17 cellular contexts compared by ENCODE assay signal in the genomic region with DNA sequence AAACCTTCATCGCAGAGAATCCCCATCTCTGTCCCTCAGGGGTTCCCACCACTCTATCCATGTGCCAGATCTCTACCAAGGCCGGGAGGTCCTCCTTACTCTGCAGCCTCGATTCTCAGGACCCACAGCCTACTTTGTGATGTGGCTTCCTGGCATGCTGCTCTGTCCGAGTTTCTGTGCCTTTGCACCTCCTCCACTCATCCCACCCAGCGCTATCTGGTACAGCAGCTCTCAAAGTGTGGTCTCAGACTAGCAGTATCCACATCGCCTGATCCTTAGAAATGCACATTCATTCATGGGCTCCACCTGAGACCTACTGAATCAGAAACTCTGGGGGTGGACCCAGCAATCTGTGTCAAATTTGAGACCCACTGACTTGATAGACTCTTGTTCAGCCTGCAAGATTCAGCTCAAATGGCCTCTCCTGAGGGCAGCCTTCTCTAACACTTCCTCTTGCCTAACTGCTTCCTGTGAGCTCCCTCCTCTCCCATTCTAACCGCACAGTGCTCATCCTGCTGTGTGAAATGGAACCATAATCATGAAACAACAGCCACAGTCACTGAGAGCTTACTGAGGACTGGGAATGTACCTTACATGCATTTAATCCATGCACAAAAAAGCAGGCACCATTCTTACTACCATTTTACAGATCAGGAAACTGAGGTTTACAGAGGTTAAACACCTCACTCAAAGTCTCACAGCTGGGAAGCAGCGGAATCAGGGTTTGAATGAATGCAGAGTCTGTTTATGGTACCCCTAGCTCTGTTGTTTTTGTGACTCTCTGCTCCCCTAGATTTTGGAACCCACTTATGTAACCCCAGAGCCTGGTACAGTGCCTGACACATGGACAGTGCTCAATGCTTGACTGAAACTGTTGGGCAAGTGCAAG.
DNase-seq lines count a peak whose midpoint lies in the region; ATAC-seq, FAIRE-seq and TF ChIP-seq lines count a peak whose summit lies in the region.
"Had no signal": no experiment of that assay in that cellular context is flagged by ENCODE, and none has a peak within 500 bp of the region (broad histone marks: within the 10 kb centered on the region; RNA-seq: fewer than 3 reads in every experiment).

No MANE protein-coding gene starts in this region.

- H3K18ac ChIP-seq in trophoblast cell (ENCODE audit: low read length), result peak overlapping the region; percentile 42

- peak overlapping the region; percentile 25 for H4K8ac ChIP-seq in trophoblast cell (ENCODE audit: low read depth, low read length)

- H3K14ac ChIP-seq in trophoblast cell (ENCODE audit: low read length), result no peak overlapping the region

- H3K36me3 Mint-ChIP-seq in Caco-2 (ENCODE audit: insufficient read depth, unreplicated experiment), result no peaks in the 10 kb centered on the region
- H3K36me3 Mint-ChIP-seq: memory B cell, naive B cell, T-cell had no signal

- no peak for FAIRE-seq in frontal cortex (lab: Jason Lieb, UNC)
- FAIRE-seq: GM12892, TTC549 had no signal

- H3K27ac ChIP-seq in gastroesophageal sphincter (peak overlapping the region; percentile 32 to 84 (median 73)), trophoblast cell (ENCODE audit: low read depth, low read length) (no peak overlapping the region)
- H3K27ac ChIP-seq: C4-2B, colonic mucosa had no signal

- no peak for TF ChIP-seq EP300 in gastroesophageal sphincter (IDR thresholded peaks at IDR 0.05)

- H3K27me3 Mint-ChIP-seq in Caco-2 (ENCODE audit: insufficient read depth, unreplicated experiment), result no peaks in the 10 kb centered on the region

- POLR2A ChIA-PET in Caco-2 (lab: Charles Lee), result interaction anchor here (1.0 to 2.4 kb wide), 2 partner anchors 19 to 73 kb away, joined by 5 to 13 read pairs; no protein-coding TSS in a partner anchor

- H2AK5ac ChIP-seq in trophoblast cell (ENCODE audit: low read length), result peak overlapping the region; percentile 70

- H2BK12ac ChIP-seq in trophoblast cell (ENCODE audit: low read length), result peak overlapping the region; percentile 33

- H3K4ac ChIP-seq in trophoblast cell (ENCODE audit: low read depth, low read length), result no peak overlapping the region

- ATAC-seq in gastroesophageal sphincter, result no peak
- no peak for ATAC-seq in GM21423 (IDR thresholded peaks at IDR 0.05; ENCODE audit: unreplicated experiment)
- no peak for ATAC-seq in GM19455 (IDR thresholded peaks at IDR 0.05; ENCODE audit: unreplicated experiment)

- no peaks in the 10 kb centered on the region for H3K9me3 Mint-ChIP-seq in Caco-2 (ENCODE audit: unreplicated experiment)
- H3K9me3 Mint-ChIP-seq: activated T-cell treated with anti-CD3 and anti-CD28 coated beads, Interleukin-2, amount 50 U/mL, for 4 hours; memory B cell; T-cell had no signal

- H3K27me3 ChIP-seq in Caco-2 (replicated peaks; ENCODE audit: control insufficient read depth, insufficient read depth, low read length) (no peaks in the 10 kb centered on the region), gastroesophageal sphincter (peaks cover 14% of the 10 kb centered on the region), trophoblast cell (ENCODE audit: insufficient read depth, low read length) (no peaks in the 10 kb centered on the region)

- peak overlapping the region; percentile 19 for H2BK120ac ChIP-seq in trophoblast cell (ENCODE audit: insufficient read depth, low read length, poor library complexity)

- no peaks in the 10 kb centered on the region for H3K79me2 ChIP-seq in trophoblast cell (ENCODE audit: control insufficient read depth, insufficient read depth, low read length, poor library complexity)

- intact Hi-C loops in Caco-2 (cut with micrococcal nuclease; ENCODE audit: unreplicated experiment), result loop anchor here (2.0 kb wide), 2 partner anchors 19 to 193 kb away; partner anchors contain the start of gene FITM2

- H3K23ac ChIP-seq in trophoblast cell (ENCODE audit: low read length), result no peak overlapping the region

- H4K12ac ChIP-seq in trophoblast cell (ENCODE audit: low read depth, low read length), result no peak overlapping the region

- CTCF ChIA-PET in Caco-2 (lab: Charles Lee), result interaction anchor here (0.5 to 7.4 kb wide), 23 partner anchors 10 to 367 kb away, joined by 3 to 439 read pairs (median 7); partner anchors contain the start of genes JPH2 and OSER1

- H3K4me3 ChIP-seq in Caco-2 (ENCODE audit: low read depth, low read length) (no peak overlapping the region), NB4 (ENCODE audit: low read depth, low read length) (no peak overlapping the region), gastroesophageal sphincter (no peak overlapping the region), trophoblast cell (ENCODE audit: low read depth, low read length) (no peak overlapping the region)
- H3K4me3 ChIP-seq: colonic mucosa, HAP-1 had no signal

- no peaks in the 10 kb centered on the region for H3K4me1 ChIP-seq in Caco-2
- H3K4me1 ChIP-seq in gastroesophageal sphincter, result peaks cover 0 to 91% (median 6%) of the 10 kb centered on the region in 3 donors
- peaks cover 6 to 8% of the 10 kb centered on the region in 2 experiments for H3K4me1 ChIP-seq in trophoblast cell (ENCODE audit: control insufficient read depth in 1 of 2, insufficient read depth in 2 of 2, low read length in 2 of 2)
- H3K4me1 ChIP-seq: colonic mucosa, HAP-1 had no signal

- WGBS in gastroesophageal sphincter (ENCODE audit: low coverage in 1 of 2), 2 donors, result 61 to 67% methylated on average over 7 to 8 of the region's 8 CpGs
- no CpG with 5 or more reads among the region's 8 CpGs for WGBS in trophoblast cell (ENCODE audit: extremely low coverage, insufficient coverage, insufficient read length)

- TF ChIP-seq POLR2A in NB4 (IDR thresholded peaks at IDR 0.05; ENCODE audit: extremely low read depth, insufficient read length), result no peak
- TF ChIP-seq POLR2A in gastroesophageal sphincter (IDR thresholded peaks at IDR 0.05), result no peak

- no TSS peak for BruUV-seq in Caco-2 (replicated peaks; lab: Mats Ljungman, UMichigan)

- H3K27ac Mint-ChIP-seq in Caco-2 (ENCODE audit: unreplicated experiment), result peak overlapping the region; percentile 13
- H3K27ac Mint-ChIP-seq: memory B cell, naive B cell, T-cell had no signal

- H2AFZ ChIP-seq in trophoblast cell (ENCODE audit: insufficient read depth, low read length, poor library complexity), result no peak overlapping the region

- H2BK5ac ChIP-seq in trophoblast cell (ENCODE audit: low read depth, low read length, poor library complexity), result peak overlapping the region; percentile 8

- no peak overlapping the region for H3K4me3 Mint-ChIP-seq in Caco-2 (ENCODE audit: unreplicated experiment)
- H3K4me3 Mint-ChIP-seq: activated T-cell treated with anti-CD3 and anti-CD28 coated beads, Interleukin-2, amount 50 U/mL, for 4 hours; memory B cell; T-cell had no signal

- no peaks in the 10 kb centered on the region for H3K4me1 Mint-ChIP-seq in Caco-2 (ENCODE audit: low read depth, unreplicated experiment)
- H3K4me1 Mint-ChIP-seq: memory B cell had no signal

- peaks cover 3% of the 10 kb centered on the region for H3K79me1 ChIP-seq in trophoblast cell (ENCODE audit: low read length)

- TF ChIP-seq CTCF in Caco-2 (IDR thresholded peaks at IDR 0.05; ENCODE audit: insufficient read depth in 1 of 2, low read depth in 1 of 2, low read length in 1 of 2, severe bottlenecking in 1 of 2, unreplicated experiment in 1 of 2) (no peak), NB4 (IDR thresholded peaks at IDR 0.05; ENCODE audit: low read depth, low read length) (no peak), gastroesophageal sphincter (IDR thresholded peaks at IDR 0.05) (no peak)

- DNase-seq in Caco-2, result no peak
- DNase-seq in NB4 (ENCODE audit: low read depth), result peak; percentile 85
- no peak for DNase-seq in trophoblast cell
- no peak for DNase-seq in NCI-H187 (lab: John Stamatoyannopoulos, UW)
- DNase-seq in frontal cortex (ENCODE audit: low spot score in 2 of 2), result no peak

- H3K4me2 ChIP-seq in trophoblast cell (ENCODE audit: low read length), result no peak overlapping the region

- no peak overlapping the region for H3K9ac ChIP-seq in trophoblast cell (ENCODE audit: low read length)

- no peaks in the 10 kb centered on the region for H3K9me3 ChIP-seq in Caco-2
- H3K9me3 ChIP-seq in gastroesophageal sphincter, result no peaks in the 10 kb centered on the region
- peaks cover 2% of the 10 kb centered on the region for H3K9me3 ChIP-seq in trophoblast cell (ENCODE audit: insufficient read depth, low read depth, low read length)
- H3K9me3 ChIP-seq: colonic mucosa, HAP-1 had no signal

- peak overlapping the region; percentile 72 for H4K91ac ChIP-seq in trophoblast cell (ENCODE audit: low read depth, low read length)

- no peaks in the 10 kb centered on the region for H3K36me3 ChIP-seq in Caco-2 (ENCODE audit: control insufficient read depth, insufficient read depth, low read length)
- H3K36me3 ChIP-seq in gastroesophageal sphincter, result peaks cover 0 to 28% of the 10 kb centered on the region in 2 donors
- H3K36me3 ChIP-seq in trophoblast cell (ENCODE audit: control insufficient read depth in 1 of 2, insufficient read depth in 2 of 2, low read length in 2 of 2), result peaks cover 32 to 46% of the 10 kb centered on the region in 2 experiments
- H3K36me3 ChIP-seq: colonic mucosa, HAP-1 had no signal
